ENCODE assay signal across 16 cellular contexts in the genomic region with DNA sequence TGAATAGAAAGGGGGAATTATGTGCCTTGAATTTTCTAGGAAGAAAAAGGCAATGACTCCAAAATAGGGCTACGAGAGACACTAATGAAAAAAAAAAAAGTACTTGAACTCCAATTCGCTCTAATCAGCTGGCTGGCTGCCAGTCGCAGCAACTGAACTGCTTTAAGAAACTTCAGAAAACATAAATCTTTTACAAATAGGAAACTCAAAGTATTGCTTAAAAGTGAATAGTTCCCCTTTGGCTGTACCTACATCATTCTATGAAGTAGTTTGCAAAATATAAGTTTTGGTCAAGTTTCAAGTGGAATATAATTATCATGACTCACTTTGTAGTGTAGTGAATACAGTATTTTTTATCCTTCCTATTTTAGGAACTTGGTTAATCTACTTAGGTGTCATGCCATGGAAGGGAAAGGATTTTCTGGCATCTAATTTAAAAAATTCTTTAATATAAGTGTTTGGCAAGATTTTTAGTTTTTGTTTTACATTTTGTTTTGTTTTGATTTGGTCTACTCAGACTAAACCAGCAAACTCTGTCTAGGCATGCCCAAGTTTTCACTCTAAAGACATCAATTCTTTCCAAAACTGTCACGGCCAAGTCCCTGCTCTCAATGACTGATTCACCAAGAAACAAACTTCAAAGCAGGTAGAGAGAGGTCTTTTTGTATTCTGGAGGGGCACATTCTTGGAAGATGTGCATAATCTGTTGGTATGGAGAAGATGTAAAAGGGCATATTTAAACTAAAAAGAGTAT.
DNase-seq lines count a peak whose midpoint lies in the region; TF ChIP-seq lines count a peak whose summit lies in the region.
"Had no signal": no experiment of that assay in that cellular context is flagged by ENCODE, and none has a peak within 500 bp of the region (broad histone marks: within the 10 kb centered on the region; RNA-seq: fewer than 3 reads in every experiment).

No MANE protein-coding gene starts in this region.

- H3K4me3 ChIP-seq in SK-N-MC, result no peak overlapping the region
- no peak overlapping the region for H3K4me3 ChIP-seq in fibroblast of pulmonary artery (replicated peaks; ENCODE audit: low read depth, low read length)
- H3K4me3 ChIP-seq in thyroid gland (replicated peaks in 1 of 3), result no peak overlapping the region
- no peak overlapping the region for H3K4me3 ChIP-seq in Peyer's patch
- H3K4me3 ChIP-seq: neural progenitor cell, SJSA1 had no signal

- H3K4me3 Mint-ChIP-seq in activated CD4-positive, alpha-beta T cell treated with anti-CD3 and anti-CD28 coated beads, Interleukin-2, amount 10 ng/mL, durations not matched to agents 24 days and 14 days, result no peak overlapping the region
- H3K4me3 Mint-ChIP-seq: neural progenitor cell; stimulated activated naive CD8-positive, alpha-beta T cell treated with anti-CD3 and anti-CD28 coated beads, Interleukin-15, Interleukin-2, amounts not matched to agents 100 ng/mL and 50 ng/mL, for 24 hours had no signal

- no peak for TF ChIP-seq CTCF in fibroblast of pulmonary artery (IDR thresholded peaks at IDR 0.05; ENCODE audit: low read length, missing control alignments)
- no peak for TF ChIP-seq CTCF in thyroid gland (IDR thresholded peaks at IDR 0.05)
- TF ChIP-seq CTCF in Peyer's patch (IDR thresholded peaks at IDR 0.05), result no peak

- no peak overlapping the region for H3K9ac ChIP-seq in SK-N-MC (ENCODE audit: insufficient read length)
- H3K9ac ChIP-seq: neural progenitor cell had no signal

- WGBS in thyroid gland, 2 donors, result 10% methylated on average over 4 of the region's 4 CpGs

- H3K27ac ChIP-seq in SK-N-MC, result no peak overlapping the region
- H3K27ac ChIP-seq in thyroid gland, result no peak overlapping the region
- no peak overlapping the region for H3K27ac ChIP-seq in Peyer's patch
- H3K27ac ChIP-seq: neural progenitor cell, SJSA1, VCaP had no signal

- no peak overlapping the region for H3K27ac Mint-ChIP-seq in activated CD4-positive, alpha-beta T cell treated with anti-CD3 and anti-CD28 coated beads, Interleukin-2, amount 10 ng/mL, durations not matched to agents 24 days and 14 days
- H3K27ac Mint-ChIP-seq: neural progenitor cell; stimulated activated naive CD8-positive, alpha-beta T cell treated with anti-CD3 and anti-CD28 coated beads, Interleukin-15, Interleukin-2, amounts not matched to agents 100 ng/mL and 50 ng/mL, for 24 hours had no signal

- H3K9me3 Mint-ChIP-seq in activated CD4-positive, alpha-beta T cell treated with anti-CD3 and anti-CD28 coated beads, Interleukin-2, amount 10 ng/mL, durations not matched to agents 24 days and 14 days, result no peaks in the 10 kb centered on the region
- H3K9me3 Mint-ChIP-seq: neural progenitor cell had no signal

- H3K27me3 ChIP-seq in thyroid gland, result no peaks in the 10 kb centered on the region
- H3K27me3 ChIP-seq in Peyer's patch, result no peaks in the 10 kb centered on the region
- H3K27me3 ChIP-seq: neural progenitor cell, SJSA1 had no signal

- no peak for TF ChIP-seq POLR2A in thyroid gland (IDR thresholded peaks at IDR 0.05)
- TF ChIP-seq POLR2A in Peyer's patch (IDR thresholded peaks at IDR 0.05), result no peak

- no peaks in the 10 kb centered on the region for H3K36me3 ChIP-seq in SK-N-MC (ENCODE audit: insufficient read depth, low read length)
- H3K36me3 ChIP-seq in thyroid gland, result no peaks in the 10 kb centered on the region
- H3K36me3 ChIP-seq in Peyer's patch, result no peaks in the 10 kb centered on the region
- H3K36me3 ChIP-seq: neural progenitor cell, SJSA1 had no signal

- H3K4me1 Mint-ChIP-seq in activated CD4-positive, alpha-beta T cell treated with anti-CD3 and anti-CD28 coated beads, Interleukin-2, amount 10 ng/mL, durations not matched to agents 24 days and 14 days, result no peaks in the 10 kb centered on the region

- H3K4me1 ChIP-seq in thyroid gland (peaks cover 4 to 5% of the 10 kb centered on the region in 2 donors), Peyer's patch (no peaks in the 10 kb centered on the region)
- H3K4me1 ChIP-seq: neural progenitor cell, SJSA1 had no signal

- no peaks in the 10 kb centered on the region for H3K36me3 Mint-ChIP-seq in activated CD4-positive, alpha-beta T cell treated with anti-CD3 and anti-CD28 coated beads, Interleukin-2, amount 10 ng/mL, durations not matched to agents 24 days and 14 days (ENCODE audit: low read depth)
- H3K36me3 Mint-ChIP-seq: neural progenitor cell had no signal

- peak; percentile 20 for DNase-seq in activated CD4-positive, alpha-beta T cell treated with anti-CD3 and anti-CD28 coated beads, Interleukin-2, amount 10 ng/mL, durations not matched to agents 24 days and 14 days
- no peak for DNase-seq in activated CD4-positive, alpha-beta T cell treated with anti-CD3 and anti-CD28 coated beads, Interleukin-2, amount 50 U/mL, for 1 hour
- DNase-seq in SK-N-MC (ENCODE audit: low read depth, low spot score) (peak; percentile 57), fibroblast of pulmonary artery (ENCODE audit: low read depth) (peak; percentile 45), thyroid gland (peak; percentile 78), Peyer's patch (no peak), SW 1271 (lab: John Stamatoyannopoulos, UW) (no peak), DMS79 (lab: John Stamatoyannopoulos, UW) (no peak)
- DNase-seq: activated naive CD4-positive, alpha-beta T cell treated with anti-CD3 and anti-CD28 coated beads, Interleukin-2, amount 50 U/mL, for 16 hours; hypothalamus; NCI-H2081; NCI-H748 treated with DMSO at 0.1 percent for 48 hours had no signal

- H3K27me3 Mint-ChIP-seq in activated CD4-positive, alpha-beta T cell treated with anti-CD3 and anti-CD28 coated beads, Interleukin-2, amount 10 ng/mL, durations not matched to agents 24 days and 14 days, result no peaks in the 10 kb centered on the region
- H3K27me3 Mint-ChIP-seq: stimulated activated naive CD8-positive, alpha-beta T cell treated with anti-CD3 and anti-CD28 coated beads, Interleukin-15, Interleukin-2, amounts not matched to agents 100 ng/mL and 50 ng/mL, for 24 hours had no signal

- intact Hi-C loops in activated CD4-positive, alpha-beta T cell treated with anti-CD3 and anti-CD28 coated beads, Interleukin-2, amount 10 ng/mL, durations not matched to agents 24 days and 14 days (cut with micrococcal nuclease), result no loop called here
- intact Hi-C loops in thyroid gland (cut with DNase I), result no loop called here

- H3K9me3 ChIP-seq in SK-N-MC (ENCODE audit: low read depth, low read length), result no peaks in the 10 kb centered on the region
- no peaks in the 10 kb centered on the region for H3K9me3 ChIP-seq in thyroid gland
- no peaks in the 10 kb centered on the region for H3K9me3 ChIP-seq in Peyer's patch
- H3K9me3 ChIP-seq: SJSA1 had no signal

Comparison
In these comparisons a context has a peak if more than half of its experiments do, and no peak if none do; other contexts are left out.
1. DNase-seq: peak in activated CD4-positive, alpha-beta T cell treated with anti-CD3 and anti-CD28 coated beads, Interleukin-2, amount 10 ng/mL, durations not matched to agents 24 days and 14 days (single experiment), SK-N-MC (single experiment), fibroblast of pulmonary artery (single experiment) and thyroid gland (2 of 2); none in activated CD4-positive, alpha-beta T cell treated with anti-CD3 and anti-CD28 coated beads, Interleukin-2, amount 50 U/mL, for 1 hour (single experiment), Peyer's patch (0 of 3), SW 1271 (0 of 2) and DMS79 (single experiment).